ENCODE assay signal across 1 cellular context in the genomic region with DNA sequence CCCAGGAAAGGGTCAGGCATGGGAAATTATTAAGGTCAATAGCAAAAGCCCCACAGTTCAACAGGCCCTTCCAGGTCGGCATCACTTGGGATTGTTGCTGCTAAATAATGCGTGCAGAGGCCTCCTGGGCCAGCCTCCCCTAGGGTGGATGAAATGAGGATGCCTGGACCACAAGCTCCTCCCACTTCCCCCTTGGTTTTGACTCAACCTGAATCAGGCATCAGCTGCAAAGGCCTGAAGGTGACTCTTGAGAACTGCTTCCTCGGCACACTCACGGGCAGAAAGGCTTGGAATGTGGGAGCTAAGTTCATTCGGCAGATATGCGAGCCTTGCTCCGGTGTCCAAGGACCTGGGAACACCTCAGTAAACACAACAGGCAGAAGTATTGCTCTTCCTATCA.
TF ChIP-seq lines count a peak whose summit lies in the region.

No MANE protein-coding gene starts in this region.

TF ChIP-seq in SK-N-SH treated with all-trans-retinoic acid at 6 μM for 48 hours, 23 proteins besides CTCF, POLR2A, EP300 and RAD21:
- TF ChIP-seq TSHZ2 (CRISPR knock-in tag; IDR thresholded peaks at IDR 0.05) (no peak), TCF4 (CRISPR knock-in tag; IDR thresholded peaks at IDR 0.05; ENCODE audit: borderline replicate concordance) (no peak), PPARA (CRISPR knock-in tag; IDR thresholded peaks at IDR 0.05; ENCODE audit: borderline replicate concordance) (no peak), ZC3H10 (CRISPR knock-in tag; IDR thresholded peaks at IDR 0.05) (no peak), ZNF565 (CRISPR knock-in tag; conservative IDR thresholded peaks at IDR 0.05; ENCODE audit: low read depth) (no peak), RARB (CRISPR knock-in tag; IDR thresholded peaks at IDR 0.05) (no peak), GLIS3 (CRISPR knock-in tag; IDR thresholded peaks at IDR 0.05) (no peak), CSDC2 (CRISPR knock-in tag; IDR thresholded peaks at IDR 0.05) (no peak), TOX (CRISPR knock-in tag; IDR thresholded peaks at IDR 0.05; ENCODE audit: borderline replicate concordance) (no peak), OSR1 (CRISPR knock-in tag; IDR thresholded peaks at IDR 0.05) (no peak), SNAI2 (CRISPR knock-in tag; IDR thresholded peaks at IDR 0.05) (no peak)
